Comparison of ENCODE assay signal across 19 cellular contexts in genomic region chr17:30401097-30401496, GRCh38.
"Had no signal": no experiment of that assay in that cellular context is flagged by ENCODE, and none has a peak within 500 bp of the region (broad histone marks: within the 10 kb centered on the region; RNA-seq: fewer than 3 reads in every experiment).

No MANE protein-coding gene starts in this region.

- H3K27ac ChIP-seq: brain microvascular endothelial cell, colonic mucosa, foreskin keratinocyte, tibial nerve had no signal

- H3K4me1 ChIP-seq: colonic mucosa, spleen had no signal

- H3K27me3 ChIP-seq: brain microvascular endothelial cell, colonic mucosa, foreskin keratinocyte, spleen, tibial nerve had no signal

- H3K4me3 ChIP-seq: colonic mucosa, spleen, tibial nerve had no signal

- H3K36me3 ChIP-seq: brain microvascular endothelial cell, colonic mucosa had no signal

- ATAC-seq: foreskin keratinocyte, left lobe of liver had no signal

- FAIRE-seq: keratinocyte, urothelium cell line had no signal

- DNase-seq: activated B cell treated with CpG ODN at 0.5 μM for 24 hours; activated CD4-positive, alpha-beta memory T cell treated with anti-CD3 and anti-CD28 coated beads for 36 hours; activated CD4-positive, alpha-beta T cell treated with anti-CD3 and anti-CD28 coated beads for 4 hours; activated naive CD4-positive, alpha-beta T cell; activated T-cell treated with anti-CD3 and anti-CD28 coated beads for 4 hours; aorta; brain microvascular endothelial cell; central memory CD4-positive, alpha-beta T cell; colonic mucosa; foreskin keratinocyte; hypothalamus; nucleus accumbens; spleen; stimulated activated naive CD4-positive, alpha-beta T cell; substantia nigra had no signal

- H3K9me3 ChIP-seq: colonic mucosa, tibial nerve had no signal
